ENCODE assay signal across 9 cellular contexts in the genomic region with DNA sequence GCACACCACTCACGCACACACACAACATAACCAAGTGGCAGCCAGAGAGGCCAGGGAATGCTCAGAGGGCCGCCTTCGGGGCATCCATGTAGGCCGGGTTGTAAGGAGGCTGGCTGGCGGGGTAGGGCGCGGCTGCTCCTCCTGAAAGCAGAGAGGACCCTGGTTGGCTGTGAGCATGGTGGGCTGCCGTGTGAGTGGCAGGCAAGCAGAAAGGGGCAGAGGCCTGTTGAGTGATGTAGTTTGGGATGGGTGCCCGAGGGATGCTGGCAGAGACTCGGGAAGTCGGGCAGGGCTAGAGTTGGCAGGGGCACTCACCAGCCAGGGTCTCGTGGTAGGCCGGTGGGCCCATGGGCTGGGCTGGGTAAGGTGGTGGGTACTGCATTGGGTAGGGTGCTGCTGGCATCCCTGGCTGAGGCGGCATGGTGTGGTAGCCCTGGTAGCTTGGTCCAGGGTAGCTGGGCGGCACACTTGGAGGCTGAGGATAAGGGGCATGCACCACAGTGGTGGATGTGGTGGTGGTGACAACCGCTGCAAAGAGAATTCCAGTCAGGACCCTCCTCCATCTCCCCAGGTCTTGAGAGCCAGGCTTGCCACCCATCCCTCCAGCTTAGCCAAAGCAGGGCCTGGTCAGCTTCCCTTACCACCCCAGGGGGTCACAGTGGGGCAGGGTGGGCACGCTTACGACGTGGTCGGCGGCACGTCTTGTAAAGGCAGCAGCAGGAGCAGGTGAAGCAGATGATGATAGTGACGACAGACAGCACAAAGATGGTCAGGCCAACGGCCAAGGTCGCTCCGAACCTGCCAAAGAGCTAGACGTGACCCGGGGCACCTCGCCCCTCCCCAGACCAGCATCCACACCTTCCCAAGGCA. TPM values are rescaled to one million over a fixed set of nuclear protein-coding genes. Genes with fewer than 3 reads are reported as not detected.
DNase-seq lines count a peak whose midpoint lies in the region; ATAC-seq lines count a peak whose summit lies in the region.
"Had no signal": no experiment of that assay in that cellular context is flagged by ENCODE, and none has a peak within 500 bp of the region (broad histone marks: within the 10 kb centered on the region; RNA-seq: fewer than 3 reads in every experiment).

No MANE protein-coding gene starts in this region.

- peaks cover 63% of the 10 kb centered on the region for H3K4me1 Mint-ChIP-seq in activated T-cell treated with anti-CD3 and anti-CD28 coated beads, Interleukin-2, amount 50 U/mL, for 4 hours (ENCODE audit: low read depth)
- peaks cover 53% of the 10 kb centered on the region for H3K4me1 Mint-ChIP-seq in activated CD4-positive, alpha-beta memory T cell treated with anti-CD3 and anti-CD28 coated beads for 36 hours (ENCODE audit: low read depth)
- H3K4me1 Mint-ChIP-seq in immature natural killer cell: peaks cover 64 to 72% of the 10 kb centered on the region in 2 donors

- H3K9me3 Mint-ChIP-seq in activated T-cell treated with anti-CD3 and anti-CD28 coated beads, Interleukin-2, amount 50 U/mL, for 4 hours: no peaks in the 10 kb centered on the region
- H3K9me3 Mint-ChIP-seq in activated CD4-positive, alpha-beta memory T cell treated with anti-CD3 and anti-CD28 coated beads for 36 hours: no peaks in the 10 kb centered on the region
- H3K9me3 Mint-ChIP-seq in immature natural killer cell: no peaks in the 10 kb centered on the region

- no peak for ATAC-seq in activated T-cell treated with anti-CD3 and anti-CD28 coated beads, Interleukin-2, amount 50 U/mL, for 4 hours

- POLR2A ChIA-PET in activated CD4-positive, alpha-beta memory T cell treated with anti-CD3 and anti-CD28 coated beads for 36 hours (lab: Charles Lee): interaction anchor here (1.1 to 3.9 kb wide), 2 partner anchors 23 to 29 kb away, joined by 4 to 15 read pairs; a partner anchor contains a TSS

- H3K4me3 Mint-ChIP-seq in activated T-cell treated with anti-CD3 and anti-CD28 coated beads, Interleukin-2, amount 50 U/mL, for 4 hours: peak overlapping the region; percentile 54
- H3K4me3 Mint-ChIP-seq in activated CD4-positive, alpha-beta memory T cell treated with anti-CD3 and anti-CD28 coated beads for 36 hours: no peak overlapping the region
- H3K4me3 Mint-ChIP-seq in immature natural killer cell: peak overlapping the region in 3 of 5 donors; percentile 29 to 60 (median 46)

- CTCF ChIA-PET in activated CD4-positive, alpha-beta memory T cell treated with anti-CD3 and anti-CD28 coated beads for 36 hours (lab: Charles Lee): interaction anchor here (1.3 to 5.9 kb wide), 4 partner anchors 30 to 166 kb away, joined by 3 to 40 read pairs (median 4); a partner anchor contains a TSS

- peak overlapping the region; percentile 98 for H3K27ac ChIP-seq in substantia nigra (ENCODE audit: low read depth, low read length, poor library complexity, severe bottlenecking)

- no peak for DNase-seq in activated T-cell treated with anti-CD3 and anti-CD28 coated beads, Interleukin-2, amount 50 U/mL, for 4 hours
- DNase-seq in activated T-cell treated with anti-CD3 and anti-CD28 coated beads, Interleukin-2, amount 50 U/mL, for 48 hours: no peak
- no peak for DNase-seq in activated CD4-positive, alpha-beta memory T cell treated with anti-CD3 and anti-CD28 coated beads for 36 hours
- no peak for DNase-seq in immature natural killer cell
- DNase-seq in substantia nigra (lab: John Stamatoyannopoulos, UW): peak in 15 of 49 donors; percentile 12 to 77 (median 25)
- DNase-seq in NCI-H2107 (lab: John Stamatoyannopoulos, UW): no peak
- no peak for DNase-seq in NCI-H345 (lab: John Stamatoyannopoulos, UW)
- DNase-seq in NOMO-1 treated with dmso at 0.1 percent for 144 hours (lab: John Stamatoyannopoulos, UW; ENCODE audit: unreplicated experiment): no peak
- DNase-seq: NCI-H1694 treated with DMSO at 0.1 percent for 48 hours had no signal

- H3K27ac Mint-ChIP-seq in activated CD4-positive, alpha-beta memory T cell treated with anti-CD3 and anti-CD28 coated beads for 36 hours: peak overlapping the region; percentile 98
- peak overlapping the region; percentile 79 to 88 (median 82) for H3K27ac Mint-ChIP-seq in immature natural killer cell

- intact Hi-C loops in activated CD4-positive, alpha-beta memory T cell treated with anti-CD3 and anti-CD28 coated beads for 36 hours (cut with micrococcal nuclease): no loop called here

- no peaks in the 10 kb centered on the region for H3K27me3 Mint-ChIP-seq in activated T-cell treated with anti-CD3 and anti-CD28 coated beads, Interleukin-2, amount 50 U/mL, for 4 hours (ENCODE audit: low read depth)
- H3K27me3 Mint-ChIP-seq in activated CD4-positive, alpha-beta memory T cell treated with anti-CD3 and anti-CD28 coated beads for 36 hours: no peaks in the 10 kb centered on the region
- peaks cover 6 to 11% (median 8%) of the 10 kb centered on the region in 3 donors for H3K27me3 Mint-ChIP-seq in immature natural killer cell (ENCODE audit: low read depth in 3 of 3)

- H3K36me3 Mint-ChIP-seq in activated T-cell treated with anti-CD3 and anti-CD28 coated beads, Interleukin-2, amount 50 U/mL, for 4 hours (ENCODE audit: insufficient read depth): peaks cover 22% of the 10 kb centered on the region
- H3K36me3 Mint-ChIP-seq in activated CD4-positive, alpha-beta memory T cell treated with anti-CD3 and anti-CD28 coated beads for 36 hours: peaks cover 31% of the 10 kb centered on the region
- peaks cover 0 to 12% (median 4%) of the 10 kb centered on the region in 3 donors for H3K36me3 Mint-ChIP-seq in immature natural killer cell

RNA-seq across cellular contexts. Expression of a gene that starts 22.7 kb away (rescaled TPM):
- 10 to 100 TPM; 17.3 to 17.6 (median 17.5) TPM for total RNA-seq in activated T-cell treated with anti-CD3 and anti-CD28 coated beads, Interleukin-2, amount 50 U/mL, for 4 hours
- 10 to 100 TPM; 13.8 to 14.5 TPM for total RNA-seq in activated CD4-positive, alpha-beta memory T cell treated with anti-CD3 and anti-CD28 coated beads for 36 hours
- 10 to 100 TPM in 1 of 3 donors, 1 to 10 TPM in 2; 6.4 to 12.6 (median 6.6) TPM for polyA plus RNA-seq in immature natural killer cell

RNA-seq across cellular contexts. Expression of a gene that starts 29.2 kb away (rescaled TPM):
- total RNA-seq in activated T-cell treated with anti-CD3 and anti-CD28 coated beads, Interleukin-2, amount 50 U/mL, for 4 hours: 100 to 1,000 TPM; 306 to 337 (median 326) TPM
- 100 to 1,000 TPM; 318 to 323 TPM for total RNA-seq in activated CD4-positive, alpha-beta memory T cell treated with anti-CD3 and anti-CD28 coated beads for 36 hours
- polyA plus RNA-seq in immature natural killer cell: 1,000 to 10,000 TPM in 1 of 3 donors, 100 to 1,000 TPM in 2; 593 to 1,259 (median 677) TPM

RNA-seq across cellular contexts. Expression of a gene that starts 29.4 kb away (rescaled TPM):
- total RNA-seq in activated T-cell treated with anti-CD3 and anti-CD28 coated beads, Interleukin-2, amount 50 U/mL, for 4 hours: 10 to 100 TPM; 21.7 to 29.4 (median 24.7) TPM
- 10 to 100 TPM; 24.3 to 24.4 TPM for total RNA-seq in activated CD4-positive, alpha-beta memory T cell treated with anti-CD3 and anti-CD28 coated beads for 36 hours
- polyA plus RNA-seq in immature natural killer cell: 10 to 100 TPM; 10.2 to 16.3 (median 10.6) TPM

RNA-seq across cellular contexts. Expression of a gene that starts 34.7 kb away (rescaled TPM):
- total RNA-seq in activated T-cell treated with anti-CD3 and anti-CD28 coated beads, Interleukin-2, amount 50 U/mL, for 4 hours: 10 to 100 TPM; 59.9 to 88.8 (median 62.7) TPM
- total RNA-seq in activated CD4-positive, alpha-beta memory T cell treated with anti-CD3 and anti-CD28 coated beads for 36 hours: 10 to 100 TPM; 88.9 to 93.1 TPM
- 100 to 1,000 TPM; 351 to 618 (median 505) TPM for polyA plus RNA-seq in immature natural killer cell

RNA-seq across cellular contexts. Expression of a gene that starts 39.4 kb away (rescaled TPM):
- 1 to 10 TPM; 6.0 to 7.2 (median 6.8) TPM for total RNA-seq in activated T-cell treated with anti-CD3 and anti-CD28 coated beads, Interleukin-2, amount 50 U/mL, for 4 hours
- total RNA-seq in activated CD4-positive, alpha-beta memory T cell treated with anti-CD3 and anti-CD28 coated beads for 36 hours: 1 to 10 TPM; 3.2 to 3.8 TPM
- under 1 TPM in 2 of 3 donors, not detected in 1; 0.11 to 0.19 TPM for polyA plus RNA-seq in immature natural killer cell
